1 cellular context compared by ENCODE assay signal in genomic region chr6:30800876-30801275, GRCh38.
TF ChIP-seq lines count a peak whose summit lies in the region.

No MANE protein-coding gene starts in this region.

TF ChIP-seq in endothelial cell of umbilical vein, 7 proteins besides CTCF, POLR2A, EP300 and RAD21 (continued from another document):
- TF ChIP-seq MYC (IDR thresholded peaks at IDR 0.05; ENCODE audit: low read depth, low read length): no peak
